ENCODE assay signal across 8 cellular contexts in the genomic region with DNA sequence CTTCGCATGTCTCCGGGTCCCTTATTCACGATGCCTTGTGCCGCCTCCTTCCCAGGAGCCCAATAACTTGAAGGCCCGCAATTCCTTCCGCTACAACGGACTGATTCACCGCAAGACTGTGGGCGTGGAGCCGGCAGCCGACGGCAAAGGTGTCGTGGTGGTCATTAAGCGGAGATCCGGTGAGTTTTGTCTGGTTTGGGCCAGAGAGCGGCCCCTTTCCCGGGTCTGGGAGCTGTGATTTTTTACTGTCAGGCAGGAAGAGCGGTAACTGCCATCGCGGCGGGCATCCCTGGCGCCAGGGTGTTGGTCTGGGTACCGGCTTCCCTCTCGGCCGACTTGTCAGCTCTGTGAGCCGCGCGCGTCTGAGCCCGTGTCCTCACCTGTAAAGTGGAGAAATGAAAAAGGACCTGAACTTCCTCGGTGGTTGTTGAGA. TPM values are rescaled to one million over a fixed set of nuclear protein-coding genes. Genes with fewer than 3 reads are reported as not detected.
DNase-seq lines count a peak whose midpoint lies in the region; TF ChIP-seq lines count a peak whose summit lies in the region.

No MANE protein-coding gene starts in this region.

- peaks cover 40% of the 10 kb centered on the region for H3K4me1 Mint-ChIP-seq in MCF 10A (ENCODE audit: insufficient read depth, unreplicated experiment)

- H3K9me3 ChIP-seq in HUES6 (ENCODE audit: control insufficient read depth, insufficient read depth, low read depth, low read length), result no peaks in the 10 kb centered on the region
- H3K9me3 ChIP-seq in mononuclear cell (ENCODE audit: low read depth, low read length), result no peaks in the 10 kb centered on the region

- peaks cover 52% of the 10 kb centered on the region for H3K4me1 ChIP-seq in HUES6 (ENCODE audit: control insufficient read depth, insufficient read depth, low read length)
- peaks cover 60% of the 10 kb centered on the region for H3K4me1 ChIP-seq in mononuclear cell (ENCODE audit: insufficient read depth, low read length)

- no TSS peak for BruUV-seq in MCF 10A (replicated peaks; lab: Mats Ljungman, UMichigan)

- intact Hi-C loops in MCF 10A (cut with micrococcal nuclease), result no loop called here

- H3K27me3 ChIP-seq in HUES6 (ENCODE audit: control insufficient read depth, insufficient read depth, low read length) (peaks cover 14% of the 10 kb centered on the region), mononuclear cell (ENCODE audit: insufficient read depth, low read length) (no peaks in the 10 kb centered on the region)

- DNase-seq in MCF 10A (ENCODE audit: unreplicated experiment) (no peak), HPDE6-E6E7 (ENCODE audit: extremely low spot score) (no peak), GOT3 (lab: John Stamatoyannopoulos, UW) (no peak), NCI-H82 treated with DMSO at 0.1 percent for 48 hours (lab: John Stamatoyannopoulos, UW; ENCODE audit: unreplicated experiment) (no peak)
- DNase-seq in activated CD8-positive, alpha-beta memory T cell treated with anti-CD3 and anti-CD28 coated beads, Interleukin-2, amount 50 U/mL, for 4 hours, result no peak

- CTCF ChIA-PET in MCF 10A (lab: Yijun Ruan, JAX), result interaction anchor here (0.6 to 2.2 kb wide), 6 partner anchors 9 to 101 kb away, joined by 3 to 13 read pairs (median 4); no protein-coding TSS in a partner anchor

- H3K9me3 Mint-ChIP-seq in MCF 10A (ENCODE audit: unreplicated experiment), result no peaks in the 10 kb centered on the region

- no peak for TF ChIP-seq CTCF in 22Rv1 (IDR thresholded peaks at IDR 0.05)
- TF ChIP-seq CTCF in MCF 10A (IDR thresholded peaks at IDR 0.05; ENCODE audit: unreplicated experiment), result no peak

- H3K27ac ChIP-seq in 22Rv1 (peak overlapping the region; percentile 98), HUES6 (ENCODE audit: low read depth, low read length) (no peak overlapping the region)

- peak overlapping the region; percentile 89 for H3K4me3 Mint-ChIP-seq in MCF 10A (ENCODE audit: unreplicated experiment)

- peak overlapping the region; percentile 92 for H3K4me3 ChIP-seq in HUES6 (ENCODE audit: low read depth, low read length)
- H3K4me3 ChIP-seq in mononuclear cell (ENCODE audit: low read length), result peak overlapping the region; percentile 97

- H3K36me3 Mint-ChIP-seq in MCF 10A (ENCODE audit: insufficient read depth, unreplicated experiment), result peaks cover 69% of the 10 kb centered on the region

- H3K27me3 Mint-ChIP-seq in MCF 10A (ENCODE audit: insufficient read depth, unreplicated experiment), result no peaks in the 10 kb centered on the region

- H3K27ac Mint-ChIP-seq in MCF 10A (ENCODE audit: low read depth, unreplicated experiment), result peak overlapping the region; percentile 93

- H3K9ac ChIP-seq in HUES6 (ENCODE audit: low read length), result peak overlapping the region; percentile 96

- peaks cover 45% of the 10 kb centered on the region for H3K36me3 ChIP-seq in HUES6 (ENCODE audit: control insufficient read depth, insufficient read depth, low read length)

- POLR2A ChIA-PET in MCF 10A (lab: Yijun Ruan, JAX), result interaction anchor here (0.7 to 7.2 kb wide), 9 partner anchors 13 to 94 kb away, joined by 3 to 98 read pairs (median 4); a partner anchor contains a TSS

RNA-seq across cellular contexts. Expression of a gene that starts 0.8 kb away (rescaled TPM):
- total RNA-seq in MCF 10A (2022) (2,816 and 2,868 TPM in 2 replicates), mononuclear cell (605 TPM)

RNA-seq across cellular contexts. Expression of a gene that starts 2.4 kb away (rescaled TPM):
- total RNA-seq in MCF 10A (2022), result 10.6 and 14.9 TPM in 2 replicates
- total RNA-seq in mononuclear cell, result 1.9 TPM

RNA-seq across cellular contexts. Expression of a gene that starts 9.9 kb away (rescaled TPM):
- total RNA-seq in MCF 10A (2022) (0.58 and 0.59 TPM in 2 replicates), mononuclear cell (not detected)

RNA-seq across cellular contexts. Expression of a gene that starts 16.3 kb away (rescaled TPM):
- total RNA-seq in MCF 10A (2022) (4.2 TPM in 2 replicates), mononuclear cell (0.10 TPM)

RNA-seq across cellular contexts. Expression of a gene that starts 21.1 kb away (rescaled TPM):
- total RNA-seq in MCF 10A (2022) (331 and 345 TPM in 2 replicates), mononuclear cell (20.7 TPM)
